ENCODE assay signal across 22 cellular contexts in genomic region chr7:22895491-22895890, GRCh38.
DNase-seq lines count a peak whose midpoint lies in the region; ATAC-seq and TF ChIP-seq lines count a peak whose summit lies in the region.
"Had no signal": no experiment of that assay in that cellular context is flagged by ENCODE, and none has a peak within 500 bp of the region (broad histone marks: within the 10 kb centered on the region; RNA-seq: fewer than 3 reads in every experiment).

No MANE protein-coding gene starts in this region.

- H3K9me3 Mint-ChIP-seq in brain: no peaks in the 10 kb centered on the region
- H3K9me3 Mint-ChIP-seq in T-cell: no peaks in the 10 kb centered on the region

- H3K27ac Mint-ChIP-seq in brain: peak overlapping the region in 3 of 5 experiments; percentile 4 to 89 (median 87)
- H3K27ac Mint-ChIP-seq in T-cell: no peak overlapping the region
- H3K27ac Mint-ChIP-seq: B cell; CD4-positive, CD25-positive, alpha-beta regulatory T cell had no signal

- peaks cover 21% of the 10 kb centered on the region for H3K4me1 Mint-ChIP-seq in brain
- H3K4me1 Mint-ChIP-seq in T-cell: no peaks in the 10 kb centered on the region
- H3K4me1 Mint-ChIP-seq: B cell had no signal

- no peak for TF ChIP-seq CTCF in BJ (IDR thresholded peaks at IDR 0.05; ENCODE audit: insufficient read depth, low read depth, low read length)
- no peak for TF ChIP-seq CTCF in brain (conservative IDR thresholded peaks at IDR 0.05)

- H3K4me3 ChIP-seq in BJ (ENCODE audit: low read depth, low read length): no peak overlapping the region
- H3K4me3 ChIP-seq: SK-N-MC had no signal

- no peak for ATAC-seq in T-cell (replicated peaks in 1 of 4)
- no peak for ATAC-seq in HG03159 (IDR thresholded peaks at IDR 0.05; ENCODE audit: unreplicated experiment)
- no peak for ATAC-seq in GM19395 (IDR thresholded peaks at IDR 0.05; ENCODE audit: unreplicated experiment)

- H3K4me3 Mint-ChIP-seq in brain (peak overlapping the region in 1 of 5 experiments; percentile 44), T-cell (no peak overlapping the region)
- H3K4me3 Mint-ChIP-seq: B cell; CD4-positive, CD25-positive, alpha-beta regulatory T cell had no signal

- POLR2A ChIA-PET in BJ (lab: Charles Lee): no interaction called here
- POLR2A ChIA-PET in T-cell (lab: Charles Lee): no interaction called here

- H3K27me3 ChIP-seq in BJ (ENCODE audit: control insufficient read depth, insufficient read depth, low read length): no peaks in the 10 kb centered on the region

- no peaks in the 10 kb centered on the region for H3K36me3 ChIP-seq in BJ (ENCODE audit: control insufficient read depth, insufficient read depth, low read length)

- no peaks in the 10 kb centered on the region for H3K36me3 Mint-ChIP-seq in brain
- H3K36me3 Mint-ChIP-seq in T-cell: no peaks in the 10 kb centered on the region
- H3K36me3 Mint-ChIP-seq: CD4-positive, CD25-positive, alpha-beta regulatory T cell had no signal

- DNase-seq in BJ (ENCODE audit: low read depth): peak; percentile 47
- peak; percentile 1 for DNase-seq in HCEC 1CT
- DNase-seq in activated gamma-delta T cell (lab: John Stamatoyannopoulos, UW): no peak
- no peak for DNase-seq in T-cell
- DNase-seq: CD4-positive, CD25-positive, alpha-beta regulatory T cell; COR-L47; DMS79; KG1; NCI-H1105; NCI-H146; NCI-H2029 treated with DMSO at 0.1 percent for 48 hours; NCI-H345; NCI-H774; NK-92 treated with Interleukin-12 subunit alpha and Interleukin-12 subunit beta, amount 100 ng/mL, for 24 hours; SHP77 treated with DMSO at 0.1 percent for 48 hours; SW 1271; T-helper 2 cell had no signal

- H3K27me3 Mint-ChIP-seq in brain (no peaks in the 10 kb centered on the region), T-cell (peaks cover 0 to 26% of the 10 kb centered on the region in 2 donors)

- CTCF ChIA-PET in BJ (lab: Yijun Ruan, JAX) (no interaction called here), T-cell (lab: Charles Lee) (no interaction called here)

Comparison
In these comparisons a context has a peak if more than half of its experiments do, and no peak if none do; other contexts are left out.
1. DNase-seq: peak in BJ (single experiment) and HCEC 1CT (single experiment); none in activated gamma-delta T cell (single experiment) and T-cell (0 of 34).
2. H3K27ac Mint-ChIP-seq: peak in brain (3 of 5); none in T-cell (0 of 2).